ENCODE assay signal across 31 cellular contexts in the genomic region with DNA sequence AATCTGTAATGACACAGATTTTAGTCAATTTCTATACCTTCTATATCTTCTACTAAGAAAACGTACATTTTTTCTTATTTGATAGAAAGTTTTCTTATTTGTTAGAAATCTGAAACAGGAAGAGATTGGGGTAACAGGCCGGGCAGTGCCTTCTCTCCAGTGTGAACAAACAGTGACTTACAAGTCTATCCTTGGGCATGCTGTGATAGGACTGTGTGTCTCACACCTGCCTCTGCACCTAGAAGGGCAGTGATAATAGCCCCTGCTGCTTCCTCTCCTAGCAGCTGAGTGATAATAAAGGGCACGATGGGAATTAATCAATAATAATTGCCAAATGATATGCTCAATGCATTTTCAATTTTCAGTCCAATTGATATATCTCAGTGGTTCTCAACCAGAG. TPM values are rescaled to one million over a fixed set of nuclear protein-coding genes. Genes with fewer than 3 reads are reported as not detected.
"Had no signal": no experiment of that assay in that cellular context is flagged by ENCODE, and none has a peak within 500 bp of the region (broad histone marks: within the 10 kb centered on the region; RNA-seq: fewer than 3 reads in every experiment).

No MANE protein-coding gene starts in this region.

- H3K9ac ChIP-seq: neural progenitor cell had no signal

- H3K27me3 ChIP-seq: colonic mucosa, heart right ventricle, neural progenitor cell, sigmoid colon, testis, tibial artery, upper lobe of left lung had no signal

- H3K4me1 ChIP-seq: colonic mucosa, lower lobe of right lung, psoas muscle, testis had no signal

- H3K4me3 ChIP-seq: colonic mucosa, esophagus squamous epithelium, heart right ventricle, lower lobe of right lung, neural progenitor cell, psoas muscle, sigmoid colon, testis, tibial artery, upper lobe of left lung had no signal

- H3K36me3 ChIP-seq: colonic mucosa, esophagus squamous epithelium, heart right ventricle, lower lobe of right lung, neural progenitor cell, sigmoid colon, tibial artery, upper lobe of left lung had no signal

- H3K4me2 ChIP-seq: neural progenitor cell had no signal

- H3K27ac ChIP-seq: colonic mucosa, esophagus squamous epithelium, heart right ventricle, lower lobe of right lung, neural progenitor cell, psoas muscle, sigmoid colon, testis, tibial artery, upper lobe of left lung had no signal

- DNase-seq: colonic mucosa; effector memory CD4-positive, alpha-beta T cell; erythroblast; esophagus squamous epithelium; foreskin melanocyte; glutamatergic neuron; heart right ventricle; hippocampal formation; kidney glomerular epithelial cell; left colon; left ventricle myocardium superior; lower lobe of right lung; naive thymus-derived CD4-positive, alpha-beta T cell; nucleus accumbens; psoas muscle; right cardiac atrium; sigmoid colon; stimulated activated CD4-positive, alpha-beta T cell treated with anti-CD3 and anti-CD28 coated beads, Interleukin-2, amount 100 ng/mL, for 24 hours; stimulated activated CD4-positive, alpha-beta T cell treated with anti-CD3 and anti-CD28 coated beads, Interleukin-4, amount 100 ng/mL, for 4 hours; stimulated activated naive CD8-positive, alpha-beta T cell treated with anti-CD3 and anti-CD28 coated beads, Interleukin-15, Interleukin-2, amounts not matched to agents 100 U/mL and 50 U/mL, for 24 hours; substantia nigra; testis; tibial artery; upper lobe of left lung had no signal

- H3K9me3 ChIP-seq: colonic mucosa, esophagus squamous epithelium, heart right ventricle, lower lobe of right lung, psoas muscle, sigmoid colon, testis, tibial artery, upper lobe of left lung had no signal

- H2AFZ ChIP-seq: neural progenitor cell had no signal

RNA-seq across cellular contexts. Expression of a gene that starts 1.4 kb away (rescaled TPM):
- total RNA-seq: esophagus squamous epithelium, osteocyte, renal cortical epithelial cell, skeletal muscle tissue had no signal

RNA-seq across cellular contexts. Expression of a gene that starts 18.2 kb away (rescaled TPM):
- total RNA-seq: chondrocyte; colonic mucosa; esophagus squamous epithelium; heart right ventricle; left colon; left ventricle myocardium superior; lower lobe of right lung; mesothelial cell of epicardium; mucosa of gallbladder; naive thymus-derived CD4-positive, alpha-beta T cell; osteocyte; psoas muscle; renal cortical epithelial cell; right cardiac atrium; sigmoid colon; skeletal muscle tissue; upper lobe of left lung had no signal
- polyA plus RNA-seq: heart right ventricle; naive thymus-derived CD4-positive, alpha-beta T cell; psoas muscle; sigmoid colon had no signal
